In genomic region chr6:116364361-116364760, GRCh38 we compare ENCODE assay signal across 26 cellular contexts. TPM values are rescaled to one million over a fixed set of nuclear protein-coding genes. Genes with fewer than 3 reads are reported as not detected.
DNase-seq lines count a peak whose midpoint lies in the region; ATAC-seq, FAIRE-seq and TF ChIP-seq lines count a peak whose summit lies in the region.
"Had no signal": no experiment of that assay in that cellular context is flagged by ENCODE, and none has a peak within 500 bp of the region (broad histone marks: within the 10 kb centered on the region; RNA-seq: fewer than 3 reads in every experiment).

No MANE protein-coding gene starts in this region.

- TF ChIP-seq CTCF in AG10803 (conservative IDR thresholded peaks at IDR 0.05; ENCODE audit: low read length) (no peak), K562 (IDR thresholded peaks at IDR 0.05 in 2 of 3, conservative IDR thresholded peaks at IDR 0.05 in 1 of 3; ENCODE audit: insufficient read depth in 2 of 3, low read depth in 1 of 3, low read length in 3 of 3) (no peak), MM.1S (IDR thresholded peaks at IDR 0.05; ENCODE audit: low read length) (no peak)

- no peaks in the 10 kb centered on the region for H4K20me1 ChIP-seq in K562 (replicated peaks; ENCODE audit: control insufficient read depth, insufficient read depth, low read length)
- no peaks in the 10 kb centered on the region for H4K20me1 ChIP-seq in MM.1S (ENCODE audit: insufficient read depth, low read length)

- no peaks in the 10 kb centered on the region for H3K79me2 ChIP-seq in K562 (ENCODE audit: control insufficient read depth, insufficient read depth, low read length)
- H3K79me2 ChIP-seq in MM.1S (ENCODE audit: low read length): no peaks in the 10 kb centered on the region

- H3K4me1 ChIP-seq in K562 (replicated peaks in 1 of 2; ENCODE audit: control insufficient read depth in 2 of 2, insufficient read depth in 2 of 2, low read length in 2 of 2) (no peaks in the 10 kb centered on the region), MM.1S (ENCODE audit: low read length) (peaks cover 4% of the 10 kb centered on the region; the same call in 1 of the 2 replicates)
- H3K4me1 ChIP-seq: psoas muscle had no signal

- ATAC-seq in GM21423 (IDR thresholded peaks at IDR 0.05; ENCODE audit: unreplicated experiment): peak; percentile 49
- no peak for ATAC-seq in K562
- ATAC-seq in left lobe of liver: peak; percentile 40
- ATAC-seq in HG03135 (IDR thresholded peaks at IDR 0.05; ENCODE audit: unreplicated experiment): no peak
- ATAC-seq in HG03025 (IDR thresholded peaks at IDR 0.05; ENCODE audit: low FRiP score, unreplicated experiment): no peak
- ATAC-seq: activated CD8-positive, alpha-beta T cell treated with anti-CD3 and anti-CD28 coated beads for 36 hours; HCT116; psoas muscle; stimulated activated naive CD8-positive, alpha-beta T cell treated with anti-CD3 and anti-CD28 coated beads, Interleukin-15, amount 100 ng/mL, for 72 hours had no signal

- no peaks in the 10 kb centered on the region for H3K9me1 ChIP-seq in K562 (ENCODE audit: control insufficient read depth, insufficient read depth, low read length)

- no peak overlapping the region for H3K4me2 ChIP-seq in K562 (ENCODE audit: insufficient read depth, low read length)
- no peak overlapping the region for H3K4me2 ChIP-seq in MM.1S (ENCODE audit: low read depth, low read length)

- H3K27me3 ChIP-seq in K562 (ENCODE audit: control insufficient read depth in 2 of 2, insufficient read depth in 2 of 2, low read length in 2 of 2) (peaks cover 8 to 12% of the 10 kb centered on the region in 2 experiments; a peak in 3 of 5 replicates), H7 (ENCODE audit: control insufficient read depth, insufficient read depth, low read length) (no peaks in the 10 kb centered on the region), MM.1S (replicated peaks; ENCODE audit: insufficient read depth, low read length) (peaks cover 6% of the 10 kb centered on the region; the same call in 1 of the 2 replicates)
- H3K27me3 ChIP-seq: cardiac muscle cell, dorsolateral prefrontal cortex, MG63 had no signal

- FAIRE-seq in K562 (lab: Jason Lieb, UNC): peak; percentile 11
- FAIRE-seq: small intestine had no signal

- CTCF ChIA-PET in K562 (lab: Yijun Ruan, JAX; ENCODE audit: low intra/inter-chr PET ratio): no interaction called here

- no peak for TF ChIP-seq EP300 in K562 (IDR thresholded peaks at IDR 0.05; ENCODE audit: low read length)

- no peaks in the 10 kb centered on the region for H3K36me3 ChIP-seq in K562 (ENCODE audit: control insufficient read depth, insufficient read depth, low read length)
- H3K36me3 ChIP-seq in H7 (replicated peaks; ENCODE audit: control insufficient read depth, insufficient read depth, low read length): no peaks in the 10 kb centered on the region
- H3K36me3 ChIP-seq in MM.1S (replicated peaks; ENCODE audit: insufficient read depth, low read length): no peaks in the 10 kb centered on the region
- H3K36me3 ChIP-seq: cardiac muscle cell, MG63, transverse colon had no signal

- DNase-seq in AG10803 (ENCODE audit: low read depth) (peak; percentile 23), K562 (ENCODE audit: extremely low read depth in 1 of 4, low spot score in 3 of 4) (no peak), left lobe of liver (ENCODE audit: low spot score) (no peak), H7 (no peak), MM.1S (no peak)
- DNase-seq: activated B cell treated with CpG ODN at 0.5 μM for 24 hours; activated CD8-positive, alpha-beta T cell treated with anti-CD3 and anti-CD28 coated beads for 36 hours; CD4-positive, alpha-beta T cell; dorsolateral prefrontal cortex; foreskin melanocyte; MG63; midbrain; NCI-H187 treated with DMSO at 0.1 percent for 48 hours; NCI-H345; NCI-H82; psoas muscle; small intestine; stimulated activated CD4-positive, alpha-beta T cell treated with anti-CD3 and anti-CD28 coated beads, Interleukin-4, amount 100 ng/mL, for 4 hours; stimulated activated naive CD8-positive, alpha-beta T cell treated with anti-CD3 and anti-CD28 coated beads, Interleukin-15, amount 100 ng/mL, for 72 hours; transverse colon had no signal

- no TSS peak for BruUV-seq in K562 (replicated peaks; lab: Mats Ljungman, UMichigan)

- WGBS in K562 (ENCODE audit: insufficient coverage, low coverage, missing lambda C conversion rate): 0% methylated on average over 2 of the region's 2 CpGs

- intact Hi-C loops in K562 (cut with micrococcal nuclease): no loop called here

- peaks cover 4% of the 10 kb centered on the region for H3F3A ChIP-seq in MM.1S (ENCODE audit: insufficient read depth, low read length)

- H3K9me3 ChIP-seq in K562 (replicated peaks; ENCODE audit: control insufficient read depth, insufficient read depth, low read depth, low read length): no peaks in the 10 kb centered on the region
- no peaks in the 10 kb centered on the region for H3K9me3 ChIP-seq in MM.1S (replicated peaks; ENCODE audit: insufficient read depth, low read length)
- H3K9me3 ChIP-seq: MG63, psoas muscle, transverse colon had no signal

- no peak overlapping the region for H3K27ac ChIP-seq in K562 (ENCODE audit: extremely low read depth, low read depth, low read length)
- no peak overlapping the region for H3K27ac ChIP-seq in MM.1S (ENCODE audit: low read length)
- H3K27ac ChIP-seq: cardiac muscle cell, HL-60, psoas muscle, transverse colon had no signal

- no peaks in the 10 kb centered on the region for H3K9me2 ChIP-seq in MM.1S (replicated peaks; ENCODE audit: insufficient read depth, low read length)

- no peak overlapping the region for H3K9ac ChIP-seq in K562 (ENCODE audit: insufficient read depth in 1 of 2, low read depth in 2 of 2, low read length in 2 of 2)
- H3K9ac ChIP-seq in MM.1S (ENCODE audit: low read length): no peak overlapping the region

- H2AFZ ChIP-seq in K562 (ENCODE audit: low read depth, low read length) (no peak overlapping the region), MM.1S (ENCODE audit: low read length) (no peak overlapping the region)

- H3K4me3 ChIP-seq in AG10803 (ENCODE audit: low read length) (no peak overlapping the region), K562 (no peak overlapping the region), H7 (ENCODE audit: insufficient read depth, low read depth, low read length) (no peak overlapping the region), MM.1S (ENCODE audit: low read length) (no peak overlapping the region)
- H3K4me3 ChIP-seq: cardiac muscle cell, dorsolateral prefrontal cortex, MG63, psoas muscle, transverse colon had no signal

- TF ChIP-seq RAD21 in K562 (CRISPR knock-in tag; conservative IDR thresholded peaks at IDR 0.05 in 1 of 2, IDR thresholded peaks at IDR 0.05 in 1 of 2): no peak

- TF ChIP-seq POLR2A in K562 (conservative IDR thresholded peaks at IDR 0.05): no peak

- POLR2A ChIA-PET in K562 (lab: Yijun Ruan, JAX): no interaction called here

- in situ Hi-C loops in K562 (cut with MboI): no loop called here

TF ChIP-seq in K562, 482 proteins besides CTCF, POLR2A, EP300 and RAD21 (continues in another document):
- no peak for TF ChIP-seq ZBTB11 (CRISPR knock-in tag; IDR thresholded peaks at IDR 0.05)

RNA-seq across cellular contexts. Expression of gene DSE, which starts 6.4 kb away (rescaled TPM):
- 2.3 and 4.4 TPM in 2 replicates for total RNA-seq in K562 (2011; cell fraction: chromatin; rRNA removed; ENCODE audit: low replicate concordance)
- 1.5 and 2.2 TPM in 2 replicates for total RNA-seq in K562 (2011; cell fraction: nucleolus; rRNA removed)
- 3.0 and 6.6 TPM in 2 replicates for total RNA-seq in K562 (2011; cell fraction: nucleoplasm; rRNA removed)
- total RNA-seq in K562 (2014; rRNA removed): 0.73 and 1.2 TPM in 2 replicates
- total RNA-seq in K562 (2014; rRNA removed; fragmentation: Illumina TruSeq; extraction: Trizol): 1.6 and 1.7 TPM in 2 replicates
- total RNA-seq in K562 (2015; rRNA removed; fragmentation: Illumina TruSeq; extraction: Trizol): 1.2 and 1.8 TPM in 2 replicates
- total RNA-seq in K562 (2021): 1.2 and 1.4 TPM in 2 replicates
- polyA plus RNA-seq in K562 (2011; rRNA removed): 0.79 and 1.2 TPM in 2 replicates
- 0.28 and 1.2 TPM in 2 replicates for polyA plus RNA-seq in K562 (2011; cell fraction: cytosol; rRNA removed)
- polyA plus RNA-seq in K562 (2011; cell fraction: nucleus; rRNA removed): 1.8 and 2.2 TPM in 2 replicates
- polyA plus RNA-seq in K562 (2012): 0.78 and 0.94 TPM in 2 replicates
- 0.65 and 0.98 TPM in 2 replicates for polyA plus RNA-seq in K562 (2014; fragmentation: Illumina TruSeq; extraction: Trizol)
- polyA plus RNA-seq in K562 (2014; fragmentation: Nextera tagmentation; extraction: Ambion mirVana): under 1 TPM; 0.49 to 0.78 TPM
- polyA plus RNA-seq in K562 (2014; rRNA removed): 0.80 and 0.95 TPM in 2 replicates
- polyA minus RNA-seq in K562 (2011; rRNA and poly(A)+ RNA removed): 2.8 and 3.1 TPM in 2 replicates
- 0.29 and 3.6 TPM in 2 replicates for polyA minus RNA-seq in K562 (2011; cell fraction: cytosol; rRNA and poly(A)+ RNA removed)
- 4.3 and 6.0 TPM in 2 replicates for polyA minus RNA-seq in K562 (2011; cell fraction: nucleus; rRNA and poly(A)+ RNA removed)
- 11.7 TPM for total RNA-seq in left lobe of liver
- total RNA-seq in H7 (2014; rRNA removed; shearing (Covaris generic)): 39.5 and 48.1 TPM in 2 replicates

Comparison
In these comparisons a context has a peak if more than half of its experiments do, and no peak if none do; other contexts are left out.
1. ATAC-seq: peak in GM21423 (single experiment) and left lobe of liver (single experiment); none in K562 (single experiment), HG03135 (single experiment) and HG03025 (single experiment).